8 cellular contexts compared by ENCODE assay signal in genomic region chr15:62164500-62165028, GRCh38. TPM values are rescaled to one million over a fixed set of nuclear protein-coding genes. Genes with fewer than 3 reads are reported as not detected.
DNase-seq lines count a peak whose midpoint lies in the region; ATAC-seq lines count a peak whose summit lies in the region.

No MANE protein-coding gene starts in this region.

- peak overlapping the region; percentile 68 for H3K4me3 Mint-ChIP-seq in activated CD4-positive, alpha-beta memory T cell treated with anti-CD3 and anti-CD28 coated beads, Interleukin-2, amount 10 ng/mL, durations not matched to agents 7 days and 5 days

- H3K4me3 ChIP-seq in H7 (ENCODE audit: insufficient read depth, low read depth, low read length) (peak overlapping the region; percentile 48), skeletal muscle cell (ENCODE audit: low read depth, low read length) (peak overlapping the region; percentile 34)

- POLR2A ChIA-PET in activated CD4-positive, alpha-beta memory T cell treated with anti-CD3 and anti-CD28 coated beads, Interleukin-2, amount 10 ng/mL, durations not matched to agents 7 days and 5 days (lab: Charles Lee), result interaction anchor here (1.0 to 1.4 kb wide), 3 partner anchors 22 to 105 kb away, joined by 3 to 5 read pairs (median 4); partner anchors contain the start of gene VPS13C

- H3K27ac Mint-ChIP-seq in activated CD4-positive, alpha-beta memory T cell treated with anti-CD3 and anti-CD28 coated beads, Interleukin-2, amount 10 ng/mL, durations not matched to agents 7 days and 5 days, result no peak overlapping the region

- ATAC-seq in left cardiac atrium, result peak; percentile 45 to 52
- ATAC-seq in GM19397 (IDR thresholded peaks at IDR 0.05; ENCODE audit: unreplicated experiment), result no peak
- ATAC-seq in GM18870 (IDR thresholded peaks at IDR 0.05; ENCODE audit: unreplicated experiment), result no peak

- intact Hi-C loops in left cardiac atrium (cut with DNase I), result no loop called here

- CTCF ChIA-PET in activated CD4-positive, alpha-beta memory T cell treated with anti-CD3 and anti-CD28 coated beads, Interleukin-2, amount 10 ng/mL, durations not matched to agents 7 days and 5 days (lab: Charles Lee), result interaction anchor here (0.7 to 0.8 kb wide), 2 partner anchors 24 to 97 kb away, joined by 3 read pairs; partner anchors contain the start of gene C2CD4A

- peaks cover 3% of the 10 kb centered on the region for H3K36me3 Mint-ChIP-seq in activated CD4-positive, alpha-beta memory T cell treated with anti-CD3 and anti-CD28 coated beads, Interleukin-2, amount 10 ng/mL, durations not matched to agents 7 days and 5 days (ENCODE audit: low read depth)

- H3K27me3 Mint-ChIP-seq in activated CD4-positive, alpha-beta memory T cell treated with anti-CD3 and anti-CD28 coated beads, Interleukin-2, amount 10 ng/mL, durations not matched to agents 7 days and 5 days, result peaks cover 69% of the 10 kb centered on the region

- peak; percentile 76 for DNase-seq in H7
- no peak for DNase-seq in activated CD4-positive, alpha-beta memory T cell treated with anti-CD3 and anti-CD28 coated beads, Interleukin-2, amount 10 ng/mL, durations not matched to agents 7 days and 5 days
- DNase-seq in left cardiac atrium, result peak; percentile 39
- DNase-seq in skeletal muscle cell (ENCODE audit: low read depth), result no peak
- DNase-seq in stimulated activated CD4-positive, alpha-beta T cell treated with anti-CD3 and anti-CD28 coated beads, Interleukin-2, amount 100 ng/mL, for 48 hours, result no peak
- DNase-seq in NAMALWA (ENCODE audit: low spot score), result no peak

- H3K27me3 ChIP-seq in H7 (ENCODE audit: control insufficient read depth, insufficient read depth, low read length), result peaks cover 41% of the 10 kb centered on the region

- no peaks in the 10 kb centered on the region for H3K36me3 ChIP-seq in H7 (replicated peaks; ENCODE audit: control insufficient read depth, insufficient read depth, low read length)

- H3K4me1 Mint-ChIP-seq in activated CD4-positive, alpha-beta memory T cell treated with anti-CD3 and anti-CD28 coated beads, Interleukin-2, amount 10 ng/mL, durations not matched to agents 7 days and 5 days, result peaks cover 13% of the 10 kb centered on the region

- H3K9me3 Mint-ChIP-seq in activated CD4-positive, alpha-beta memory T cell treated with anti-CD3 and anti-CD28 coated beads, Interleukin-2, amount 10 ng/mL, durations not matched to agents 7 days and 5 days, result no peaks in the 10 kb centered on the region

RNA-seq across cellular contexts. Expression of gene C2CD4B, which starts 0.5 kb away (rescaled TPM):
- total RNA-seq in H7 (2014; rRNA removed; shearing (Covaris generic)), result 0.07 and 0.31 TPM in 2 replicates
- under 1 TPM; 0.23 to 0.40 TPM for total RNA-seq in activated CD4-positive, alpha-beta memory T cell treated with anti-CD3 and anti-CD28 coated beads, Interleukin-2, amount 10 ng/mL, durations not matched to agents 7 days and 5 days
- total RNA-seq in left cardiac atrium, result 1 to 10 TPM; 3.1 to 4.1 TPM

Comparison
In these comparisons a context has a peak if more than half of its experiments do, and no peak if none do; other contexts are left out.
1. DNase-seq: peak in H7 (single experiment) and left cardiac atrium (single experiment); none in activated CD4-positive, alpha-beta memory T cell treated with anti-CD3 and anti-CD28 coated beads, Interleukin-2, amount 10 ng/mL, durations not matched to agents 7 days and 5 days (single experiment), skeletal muscle cell (single experiment), stimulated activated CD4-positive, alpha-beta T cell treated with anti-CD3 and anti-CD28 coated beads, Interleukin-2, amount 100 ng/mL, for 48 hours (0 of 2) and NAMALWA (single experiment).
2. ATAC-seq: peak in left cardiac atrium (2 of 2); none in GM19397 (single experiment) and GM18870 (single experiment).